ENCODE assay signal across 20 cellular contexts in genomic region chr12:19276767-19277166, GRCh38.
DNase-seq lines count a peak whose midpoint lies in the region; ATAC-seq and TF ChIP-seq lines count a peak whose summit lies in the region.
"Had no signal": no experiment of that assay in that cellular context is flagged by ENCODE, and none has a peak within 500 bp of the region (broad histone marks: within the 10 kb centered on the region; RNA-seq: fewer than 3 reads in every experiment).

No MANE protein-coding gene starts in this region.

- H3K4me1 Mint-ChIP-seq in neural progenitor cell = peaks cover 10% of the 10 kb centered on the region
- peaks cover 14% of the 10 kb centered on the region for H3K4me1 Mint-ChIP-seq in activated CD4-positive, alpha-beta memory T cell treated with anti-CD3 and anti-CD28 coated beads, Interleukin-2, amount 10 ng/mL, durations not matched to agents 7 days and 5 days
- H3K4me1 Mint-ChIP-seq in T-cell = peaks cover 18 to 20% (median 19%) of the 10 kb centered on the region in 3 donors

- H3F3A ChIP-seq in neural progenitor cell (ENCODE audit: low read depth) = peaks cover 3% of the 10 kb centered on the region

- no peak overlapping the region for H3K27ac Mint-ChIP-seq in neural progenitor cell
- no peak overlapping the region for H3K27ac Mint-ChIP-seq in activated CD4-positive, alpha-beta memory T cell treated with anti-CD3 and anti-CD28 coated beads, Interleukin-2, amount 10 ng/mL, durations not matched to agents 7 days and 5 days
- no peak overlapping the region for H3K27ac Mint-ChIP-seq in T-cell
- H3K27ac Mint-ChIP-seq: CD14-positive monocyte; CD4-positive, alpha-beta memory T cell; CD4-positive, CD25-positive, alpha-beta regulatory T cell had no signal

- H3K4me2 ChIP-seq in neural progenitor cell = no peak overlapping the region
- H3K4me2 ChIP-seq: BLaER1 had no signal

- no peak for DNase-seq in SK-N-MC (ENCODE audit: low read depth, low spot score)
- no peak for DNase-seq in neural progenitor cell (ENCODE audit: low spot score)
- no peak for DNase-seq in KG1 (lab: John Stamatoyannopoulos, UW)
- no peak for DNase-seq in activated CD4-positive, alpha-beta memory T cell treated with anti-CD3 and anti-CD28 coated beads, Interleukin-2, amount 10 ng/mL, durations not matched to agents 7 days and 5 days
- no peak for DNase-seq in T-cell
- DNase-seq: 8988T; ACHN; BE2C; C1 segment of cervical spinal cord; Caco-2; Calu3; CD4-positive, alpha-beta memory T cell; CD4-positive, CD25-positive, alpha-beta regulatory T cell; CD8-positive, alpha-beta memory T cell; DMS79 treated with DMSO at 0.1 percent for 48 hours; GF-D8 had no signal

- peaks cover 4% of the 10 kb centered on the region for H4K20me1 ChIP-seq in neural progenitor cell (ENCODE audit: low read depth)
- H4K20me1 ChIP-seq: BLaER1 had no signal

- no peaks in the 10 kb centered on the region for H3K9me3 ChIP-seq in SK-N-MC (ENCODE audit: low read depth, low read length)
- no peaks in the 10 kb centered on the region for H3K9me3 ChIP-seq in neural progenitor cell (ENCODE audit: low read depth)
- H3K9me3 ChIP-seq: BE2C, BLaER1, Caco-2 had no signal

- no peaks in the 10 kb centered on the region for H3K27me3 Mint-ChIP-seq in neural progenitor cell (ENCODE audit: insufficient read depth, low read depth)
- H3K27me3 Mint-ChIP-seq in activated CD4-positive, alpha-beta memory T cell treated with anti-CD3 and anti-CD28 coated beads, Interleukin-2, amount 10 ng/mL, durations not matched to agents 7 days and 5 days = no peaks in the 10 kb centered on the region
- H3K27me3 Mint-ChIP-seq in T-cell = no peaks in the 10 kb centered on the region
- H3K27me3 Mint-ChIP-seq: CD4-positive, CD25-positive, alpha-beta regulatory T cell; CD8-positive, alpha-beta memory T cell had no signal

- H3K4me3 Mint-ChIP-seq in neural progenitor cell (no peak overlapping the region), T-cell (no peak overlapping the region)
- H3K4me3 Mint-ChIP-seq in activated CD4-positive, alpha-beta memory T cell treated with anti-CD3 and anti-CD28 coated beads, Interleukin-2, amount 10 ng/mL, durations not matched to agents 7 days and 5 days = no peak overlapping the region
- H3K4me3 Mint-ChIP-seq: CD14-positive monocyte; CD4-positive, alpha-beta memory T cell; CD4-positive, CD25-positive, alpha-beta regulatory T cell; CD8-positive, alpha-beta memory T cell had no signal

- H3K36me3 Mint-ChIP-seq in neural progenitor cell = peaks cover 27% of the 10 kb centered on the region
- H3K36me3 Mint-ChIP-seq in activated CD4-positive, alpha-beta memory T cell treated with anti-CD3 and anti-CD28 coated beads, Interleukin-2, amount 10 ng/mL, durations not matched to agents 7 days and 5 days (ENCODE audit: low read depth) = peaks cover 21% of the 10 kb centered on the region
- no peaks in the 10 kb centered on the region for H3K36me3 Mint-ChIP-seq in T-cell
- H3K36me3 Mint-ChIP-seq: CD4-positive, CD25-positive, alpha-beta regulatory T cell had no signal

- H3K27ac ChIP-seq in SK-N-MC (peak overlapping the region; percentile 22; the same call in 1 of the 2 replicates), neural progenitor cell (peak overlapping the region; percentile 41)
- H3K27ac ChIP-seq: BLaER1 had no signal

- peaks cover 18% of the 10 kb centered on the region for H3K79me2 ChIP-seq in neural progenitor cell (ENCODE audit: low read depth)

- H3K36me3 ChIP-seq in SK-N-MC (ENCODE audit: insufficient read depth, low read length) = 0 out of 2 replicates have a peak, but pooled peaks cover 4% of the 10 kb centered on the region
- no peaks in the 10 kb centered on the region for H3K36me3 ChIP-seq in neural progenitor cell

- H3K9me3 Mint-ChIP-seq in neural progenitor cell = no peaks in the 10 kb centered on the region
- H3K9me3 Mint-ChIP-seq in activated CD4-positive, alpha-beta memory T cell treated with anti-CD3 and anti-CD28 coated beads, Interleukin-2, amount 10 ng/mL, durations not matched to agents 7 days and 5 days = no peaks in the 10 kb centered on the region
- H3K9me3 Mint-ChIP-seq in T-cell = peaks cover 0 to 9% (median 0%) of the 10 kb centered on the region in 3 donors
- H3K9me3 Mint-ChIP-seq: CD14-positive monocyte; CD8-positive, alpha-beta memory T cell had no signal

- peaks cover 14% of the 10 kb centered on the region for H3K4me1 ChIP-seq in neural progenitor cell
- H3K4me1 ChIP-seq: Caco-2 had no signal

- no peak overlapping the region for H2AFZ ChIP-seq in neural progenitor cell (replicated peaks)

- ATAC-seq in SK-N-SH treated with all-trans-retinoic acid at 6 μM for 48 hours (no peak), T-cell (replicated peaks in 1 of 4) (no peak), GM21526 (IDR thresholded peaks at IDR 0.05; ENCODE audit: low FRiP score, unreplicated experiment) (no peak)

- H3K9ac ChIP-seq in SK-N-MC (ENCODE audit: insufficient read length) (peak overlapping the region; percentile 23), neural progenitor cell (no peak overlapping the region)
- H3K9ac ChIP-seq: BLaER1 had no signal

- TF ChIP-seq CTCF in neural progenitor cell (IDR thresholded peaks at IDR 0.05) = no peak

- no peaks in the 10 kb centered on the region for H3K27me3 ChIP-seq in neural progenitor cell
- H3K27me3 ChIP-seq: BE2C, BLaER1 had no signal

- H3K4me3 ChIP-seq in SK-N-MC = no peak overlapping the region
- no peak overlapping the region for H3K4me3 ChIP-seq in neural progenitor cell
- H3K4me3 ChIP-seq: BLaER1 had no signal

- POLR2A ChIA-PET in activated CD4-positive, alpha-beta memory T cell treated with anti-CD3 and anti-CD28 coated beads, Interleukin-2, amount 10 ng/mL, durations not matched to agents 7 days and 5 days (lab: Charles Lee) = no interaction called here
- POLR2A ChIA-PET in T-cell (lab: Charles Lee) = interaction anchor here in 1 of 2 donors (0.7 kb wide), 1 partner anchor 22 kb away, joined by 6 read pairs; no protein-coding TSS in a partner anchor

- CTCF ChIA-PET in activated CD4-positive, alpha-beta memory T cell treated with anti-CD3 and anti-CD28 coated beads, Interleukin-2, amount 10 ng/mL, durations not matched to agents 7 days and 5 days (lab: Charles Lee) = interaction anchor here (1.5 kb wide), 1 partner anchor 11 kb away, joined by 3 read pairs; no protein-coding TSS in a partner anchor
- CTCF ChIA-PET in T-cell (lab: Charles Lee) = interaction anchor here in 1 of 2 donors (1.2 kb wide), 1 partner anchor 17 kb away, joined by 3 read pairs; no protein-coding TSS in a partner anchor

TF ChIP-seq in SK-N-SH treated with all-trans-retinoic acid at 6 μM for 48 hours, 23 proteins besides CTCF, POLR2A, EP300 and RAD21 (continues in another document):
- no peak for TF ChIP-seq GLIS3 (CRISPR knock-in tag; IDR thresholded peaks at IDR 0.05)
- no peak for TF ChIP-seq RARB (CRISPR knock-in tag; IDR thresholded peaks at IDR 0.05)
- TF ChIP-seq CSDC2 (CRISPR knock-in tag; IDR thresholded peaks at IDR 0.05) = no peak
- no peak for TF ChIP-seq PPARA (CRISPR knock-in tag; IDR thresholded peaks at IDR 0.05; ENCODE audit: borderline replicate concordance)
- no peak for TF ChIP-seq TOX (CRISPR knock-in tag; IDR thresholded peaks at IDR 0.05; ENCODE audit: borderline replicate concordance)
- no peak for TF ChIP-seq BACH2 (CRISPR knock-in tag; IDR thresholded peaks at IDR 0.05; ENCODE audit: borderline replicate concordance)
- TF ChIP-seq, protein P1, sequence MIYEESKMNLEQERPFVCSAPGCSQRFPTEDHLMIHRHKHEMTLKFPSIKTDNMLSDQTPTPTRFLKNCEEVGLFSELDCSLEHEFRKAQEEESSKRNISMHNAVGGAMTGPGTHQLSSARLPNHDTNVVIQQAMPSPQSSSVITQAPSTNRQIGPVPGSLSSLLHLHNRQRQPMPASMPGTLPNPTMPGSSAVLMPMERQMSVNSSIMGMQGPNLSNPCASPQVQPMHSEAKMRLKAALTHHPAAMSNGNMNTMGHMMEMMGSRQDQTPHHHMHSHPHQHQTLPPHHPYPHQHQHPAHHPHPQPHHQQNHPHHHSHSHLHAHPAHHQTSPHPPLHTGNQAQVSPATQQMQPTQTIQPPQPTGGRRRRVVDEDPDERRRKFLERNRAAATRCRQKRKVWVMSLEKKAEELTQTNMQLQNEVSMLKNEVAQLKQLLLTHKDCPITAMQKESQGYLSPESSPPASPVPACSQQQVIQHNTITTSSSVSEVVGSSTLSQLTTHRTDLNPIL (CRISPR knock-in tag; IDR thresholded peaks at IDR 0.05; ENCODE audit: low read depth) = no peak
- TF ChIP-seq OSR1 (CRISPR knock-in tag; IDR thresholded peaks at IDR 0.05) = no peak
- TF ChIP-seq ZNF565 (CRISPR knock-in tag; conservative IDR thresholded peaks at IDR 0.05; ENCODE audit: low read depth) = no peak
- TF ChIP-seq SNAI2 (CRISPR knock-in tag; IDR thresholded peaks at IDR 0.05) = no peak
- no peak for TF ChIP-seq TCF4 (CRISPR knock-in tag; IDR thresholded peaks at IDR 0.05; ENCODE audit: borderline replicate concordance)
- no peak for TF ChIP-seq ZFP3 (CRISPR knock-in tag; IDR thresholded peaks at IDR 0.05)
- TF ChIP-seq CSRNP3 (CRISPR knock-in tag; IDR thresholded peaks at IDR 0.05) = 0 out of 2 replicates have a peak, but pooled peaks have one; percentile 27
- peak; percentile 89 for TF ChIP-seq ZC3H10 (CRISPR knock-in tag; IDR thresholded peaks at IDR 0.05)
- TF ChIP-seq ISL1 (CRISPR knock-in tag; IDR thresholded peaks at IDR 0.05) = peak; percentile 95
- TF ChIP-seq ZFP30 (CRISPR knock-in tag; IDR thresholded peaks at IDR 0.05) = no peak
- TF ChIP-seq ESRRG (CRISPR knock-in tag; IDR thresholded peaks at IDR 0.05) = no peak
- no peak for TF ChIP-seq ZNF70 (CRISPR knock-in tag; IDR thresholded peaks at IDR 0.05)
- TF ChIP-seq ARNTL (CRISPR knock-in tag; IDR thresholded peaks at IDR 0.05; ENCODE audit: borderline replicate concordance, low read depth) = no peak
- TF ChIP-seq ZNF8 (CRISPR knock-in tag; IDR thresholded peaks at IDR 0.05) = no peak
